2 cellular contexts compared by ENCODE assay signal in genomic region chr7:139783647-139784385, GRCh38.
TF ChIP-seq lines count a peak whose summit lies in the region.

No MANE protein-coding gene starts in this region.

TF ChIP-seq in A549, 52 proteins besides CTCF, POLR2A, EP300 and RAD21 (continued from another document):
- TF ChIP-seq PBX3 (IDR thresholded peaks at IDR 0.05) (no peak), HES2 (IDR thresholded peaks at IDR 0.05) (no peak), ZNF302 (CRISPR knock-in tag; IDR thresholded peaks at IDR 0.05) (no peak), NFE2L2 (conservative IDR thresholded peaks at IDR 0.05; ENCODE audit: low read length) (no peak), BCL3 (IDR thresholded peaks at IDR 0.05) (no peak), JUNB (IDR thresholded peaks at IDR 0.05) (no peak)

TF ChIP-seq in GM23338, 12 proteins besides CTCF, POLR2A, EP300 and RAD21:
- TF ChIP-seq REST (IDR thresholded peaks at IDR 0.05; ENCODE audit: unreplicated experiment), result no peak
